In the genomic region with DNA sequence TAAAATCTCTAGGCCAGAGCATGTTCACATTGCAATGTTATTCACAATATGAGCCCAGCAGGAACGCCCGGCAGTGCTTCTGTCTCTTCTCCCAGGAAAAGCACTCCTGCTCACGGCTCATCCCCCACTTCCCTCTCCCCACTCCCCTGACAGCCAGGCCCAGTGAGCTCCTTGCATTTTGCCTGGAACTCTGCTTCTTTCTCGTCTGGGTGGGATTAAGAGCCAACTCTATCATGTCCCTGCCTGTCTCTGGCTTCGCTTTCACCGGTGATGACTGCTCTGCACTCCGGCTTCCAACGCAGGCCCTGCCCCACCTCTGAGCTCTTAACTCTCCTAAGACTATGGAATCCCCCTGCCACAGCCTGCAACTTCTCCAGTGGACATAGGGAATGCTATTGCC, we compare ENCODE assay signal across 20 cellular contexts. TPM values are rescaled to one million over a fixed set of nuclear protein-coding genes. Genes with fewer than 3 reads are reported as not detected.
A peak's percentile ranks its signal among the peaks of the same experiment; 100 is the strongest.
DNase-seq lines count a peak whose midpoint lies in the region; ATAC-seq, FAIRE-seq and TF ChIP-seq lines count a peak whose summit lies in the region.
"Had no signal": no experiment of that assay in that cellular context is flagged by ENCODE, and none has a peak within 500 bp of the region (broad histone marks: within the 10 kb centered on the region; RNA-seq: fewer than 3 reads in every experiment).

No MANE protein-coding gene starts in this region.

- POLR2A ChIA-PET in HepG2 (lab: Yijun Ruan, JAX), result no interaction called here

- intact Hi-C loops in HepG2 (cut with micrococcal nuclease; ENCODE audit: unreplicated experiment), result no loop called here
- intact Hi-C loops in right lobe of liver (cut with DNase I), result no loop called here
- intact Hi-C loops in esophagus squamous epithelium (cut with DNase I), result no loop called here

- H3K27ac Mint-ChIP-seq in neural progenitor cell, result no peak overlapping the region

- no peak for TF ChIP-seq POLR2A in HepG2 (IDR thresholded peaks at IDR 0.05; ENCODE audit: insufficient read depth in 1 of 2, low read depth in 2 of 2, low read length in 2 of 2)
- TF ChIP-seq POLR2A in right lobe of liver (IDR thresholded peaks at IDR 0.05), result no peak
- TF ChIP-seq POLR2A in esophagus squamous epithelium (IDR thresholded peaks at IDR 0.05), result no peak

- peaks cover 13% of the 10 kb centered on the region for H3K4me1 Mint-ChIP-seq in neural progenitor cell

- TF ChIP-seq CTCF in HepG2 (CRISPR knock-in tag; IDR thresholded peaks at IDR 0.05) (no peak), right lobe of liver (IDR thresholded peaks at IDR 0.05) (no peak), esophagus squamous epithelium (IDR thresholded peaks at IDR 0.05) (no peak), neural progenitor cell (IDR thresholded peaks at IDR 0.05) (no peak)

- ATAC-seq in HepG2 (peak; percentile 13; the same call in 2 of the 3 replicates), right lobe of liver (no peak), GM21390 (IDR thresholded peaks at IDR 0.05; ENCODE audit: unreplicated experiment) (no peak), HG02870 (IDR thresholded peaks at IDR 0.05; ENCODE audit: unreplicated experiment) (no peak)
- ATAC-seq: Panc1 had no signal

- peaks cover 20% of the 10 kb centered on the region for H3K4me1 ChIP-seq in HepG2 (ENCODE audit: insufficient read depth, low read length)
- H3K4me1 ChIP-seq in right lobe of liver, result no peaks in the 10 kb centered on the region
- H3K4me1 ChIP-seq in esophagus squamous epithelium, result peaks cover 0 to 52% (median 5%) of the 10 kb centered on the region in 3 donors
- no peaks in the 10 kb centered on the region for H3K4me1 ChIP-seq in neural progenitor cell
- H3K4me1 ChIP-seq: HAP-1 had no signal

- H4K20me1 ChIP-seq in HepG2 (ENCODE audit: insufficient read depth, low read length), result no peaks in the 10 kb centered on the region
- H4K20me1 ChIP-seq in neural progenitor cell (ENCODE audit: low read depth), result no peaks in the 10 kb centered on the region

- no peaks in the 10 kb centered on the region for H3K79me2 ChIP-seq in HepG2 (ENCODE audit: insufficient read depth, low read length)
- H3K79me2 ChIP-seq in neural progenitor cell (ENCODE audit: low read depth), result no peaks in the 10 kb centered on the region

- no peak for DNase-seq in HepG2 (ENCODE audit: low spot score)
- DNase-seq in right lobe of liver, result no peak
- DNase-seq in esophagus squamous epithelium (lab: John Stamatoyannopoulos, UW), result no peak
- DNase-seq in neural progenitor cell (ENCODE audit: low spot score), result no peak
- no peak for DNase-seq in NK-92 treated with Interleukin-12 subunit alpha and Interleukin-12 subunit beta, amount 100 ng/mL, for 24 hours (lab: John Stamatoyannopoulos, UW)
- no peak for DNase-seq in activated CD4-positive, alpha-beta T cell treated with anti-CD3 and anti-CD28 coated beads for 1 hour
- DNase-seq: Calu3; CD4-positive, alpha-beta memory T cell; DMS53; NCI-H1048; NCI-H146; NCI-H2081; NCI-H510A; Right ventricle myocardium superior had no signal

- in situ Hi-C loops in HepG2 (cut with HindIII; ENCODE audit: extremely low pct_ligation_motif_present, low pct_unique_long_range_greater_than_20kb), result no loop called here

- H3K9me3 ChIP-seq in HepG2 (ENCODE audit: low read length), result no peaks in the 10 kb centered on the region
- H3K9me3 ChIP-seq in right lobe of liver, result no peaks in the 10 kb centered on the region
- H3K9me3 ChIP-seq in esophagus squamous epithelium, result no peaks in the 10 kb centered on the region
- H3K9me3 ChIP-seq in neural progenitor cell (ENCODE audit: low read depth), result no peaks in the 10 kb centered on the region
- H3K9me3 ChIP-seq: HAP-1 had no signal

- no peak overlapping the region for H3K4me2 ChIP-seq in HepG2 (ENCODE audit: low read depth, low read length)
- no peak overlapping the region for H3K4me2 ChIP-seq in neural progenitor cell
- H3K4me2 ChIP-seq: KMS-11 had no signal

- no peak for FAIRE-seq in HepG2 (lab: Jason Lieb, UNC)

- TF ChIP-seq EP300 in HepG2 (IDR thresholded peaks at IDR 0.05; ENCODE audit: low read depth in 2 of 2, low read length in 2 of 2) (no peak), HepG2 (CRISPR knock-in tag; IDR thresholded peaks at IDR 0.05; ENCODE audit: borderline replicate concordance) (no peak)

- no peak overlapping the region for H3K4me3 Mint-ChIP-seq in neural progenitor cell
- H3K4me3 Mint-ChIP-seq: CD4-positive, alpha-beta memory T cell had no signal

- H3K4me3 ChIP-seq in HepG2 (replicated peaks in 1 of 3; ENCODE audit: insufficient read depth in 1 of 3, low read depth in 2 of 3, low read length in 3 of 3) (no peak overlapping the region), right lobe of liver (no peak overlapping the region), esophagus squamous epithelium (no peak overlapping the region), neural progenitor cell (no peak overlapping the region)
- H3K4me3 ChIP-seq: HAP-1 had no signal

- H3F3A ChIP-seq in neural progenitor cell (ENCODE audit: low read depth), result no peaks in the 10 kb centered on the region

- H3K27me3 ChIP-seq in HepG2 (ENCODE audit: control insufficient read depth in 1 of 2, insufficient read depth in 2 of 2, low read length in 2 of 2) (no peaks in the 10 kb centered on the region), right lobe of liver (no peaks in the 10 kb centered on the region), esophagus squamous epithelium (peaks cover 0 to 20% (median 0%) of the 10 kb centered on the region in 4 donors), neural progenitor cell (peaks cover 7% of the 10 kb centered on the region)

- H3K9ac ChIP-seq in HepG2 (ENCODE audit: insufficient read depth, low read depth, low read length) (no peak overlapping the region), neural progenitor cell (no peak overlapping the region)
- H3K9ac ChIP-seq: KMS-11 had no signal

- BruUV-seq in HepG2 (replicated peaks; lab: Mats Ljungman, UMichigan), result no TSS peak

- H2AFZ ChIP-seq in HepG2 (ENCODE audit: low read length), result no peak overlapping the region
- H2AFZ ChIP-seq in neural progenitor cell (replicated peaks), result peak overlapping the region; percentile 88

- H3K36me3 Mint-ChIP-seq in neural progenitor cell, result no peaks in the 10 kb centered on the region
- H3K36me3 Mint-ChIP-seq: CD4-positive, alpha-beta memory T cell had no signal

- H3K9me3 Mint-ChIP-seq in neural progenitor cell, result no peaks in the 10 kb centered on the region
- H3K9me3 Mint-ChIP-seq: CD4-positive, alpha-beta memory T cell had no signal

- H3K36me3 ChIP-seq in HepG2 (replicated peaks in 1 of 2; ENCODE audit: control insufficient read depth in 1 of 2, insufficient read depth in 2 of 2, low read length in 2 of 2) (no peaks in the 10 kb centered on the region), right lobe of liver (no peaks in the 10 kb centered on the region), esophagus squamous epithelium (no peaks in the 10 kb centered on the region), neural progenitor cell (no peaks in the 10 kb centered on the region)
- H3K36me3 ChIP-seq: HAP-1 had no signal

- H3K27me3 Mint-ChIP-seq in neural progenitor cell (ENCODE audit: insufficient read depth, low read depth), result peaks cover 16% of the 10 kb centered on the region
- H3K27me3 Mint-ChIP-seq: CD4-positive, alpha-beta memory T cell had no signal

- no peak for TF ChIP-seq RAD21 in HepG2 (CRISPR knock-in tag; IDR thresholded peaks at IDR 0.05)

- WGBS in HepG2 (ENCODE audit: low lambda C conversion rate), result 57% methylated on average over 8 of the region's 8 CpGs
- WGBS in right lobe of liver (ENCODE audit: insufficient coverage, low coverage, low lambda C conversion rate, missing lambda C conversion rate), result 83% methylated on average over 8 of the region's 8 CpGs
- 24 to 45% methylated on average over 7 to 8 of the region's 8 CpGs for WGBS in esophagus squamous epithelium, 2 donors

- CTCF ChIA-PET in HepG2 (lab: Yijun Ruan, JAX; ENCODE audit: low intra/inter-chr PET ratio, low total read pairs), result no interaction called here

- H3K27ac ChIP-seq in HepG2 (ENCODE audit: extremely low read length, insufficient read depth, low read length) (no peak overlapping the region), right lobe of liver (no peak overlapping the region), esophagus squamous epithelium (peak overlapping the region; percentile 25 to 77 (median 48)), neural progenitor cell (no peak overlapping the region)
- H3K27ac ChIP-seq: KMS-11 had no signal

RNA-seq across cellular contexts. Expression of a gene that starts 2.5 kb away (rescaled TPM):
- total RNA-seq in HepG2 (2016; rRNA removed; fragmentation: Illumina TruSeq; extraction: Trizol) (1.5 and 1.9 TPM in 2 replicates), right lobe of liver (10 to 100 TPM in 4 of 6 experiments, 1 to 10 TPM in 2; 8.3 to 16.2 (median 12.1) TPM), esophagus squamous epithelium (10 to 100 TPM in 2 of 4 donors, 1 to 10 TPM in 2; 7.6 to 19.9 (median 13.1) TPM), neural progenitor cell (ENCODE audit: low replicate concordance) (not detected in 2 replicates)
- not detected in 2 replicates for total RNA-seq in HepG2 (2016; cell fraction: cytosol; rRNA removed; fragmentation: Illumina TruSeq; extraction: Trizol; ENCODE audit: low read depth)
- total RNA-seq in HepG2 (2016; cell fraction: insoluble cytoplasmic fraction; rRNA removed; fragmentation: Illumina TruSeq; extraction: Trizol), result 1.4 and 2.0 TPM in 2 replicates
- 0.65 and 0.77 TPM in 2 replicates for total RNA-seq in HepG2 (2016; cell fraction: membrane; rRNA removed; fragmentation: Illumina TruSeq; extraction: Trizol)
- 0.53 and 0.66 TPM in 2 replicates for total RNA-seq in HepG2 (2016; cell fraction: nucleus; rRNA removed; fragmentation: Illumina TruSeq; extraction: Trizol)
- polyA plus RNA-seq in HepG2 (2011; rRNA removed), result 0.26 and 0.51 TPM in 2 replicates
- polyA plus RNA-seq in HepG2 (2011; cell fraction: cytosol; rRNA removed), result 0.12 and 0.54 TPM in 2 replicates
- polyA plus RNA-seq in HepG2 (2011; cell fraction: nucleus; rRNA removed), result 0.12 TPM in 1 of 2 replicates, not detected in the other
- polyA plus RNA-seq in HepG2 (2012), result 0.19 and 0.78 TPM in 2 replicates
- 0.18 and 0.21 TPM in 2 replicates for polyA plus RNA-seq in HepG2 (2016; cell fraction: cytosol; fragmentation: Illumina TruSeq; extraction: Trizol; ENCODE audit: low read depth)
- 2.5 and 2.9 TPM in 2 replicates for polyA plus RNA-seq in HepG2 (2016; cell fraction: insoluble cytoplasmic fraction; fragmentation: Illumina TruSeq; extraction: Trizol; ENCODE audit: low read depth)
- polyA plus RNA-seq in HepG2 (2016; cell fraction: membrane; fragmentation: Illumina TruSeq; extraction: Trizol; ENCODE audit: low read depth), result 0.47 and 0.62 TPM in 2 replicates
- 0.80 and 1.6 TPM in 2 replicates for polyA plus RNA-seq in HepG2 (2016; cell fraction: nucleus; fragmentation: Illumina TruSeq; extraction: Trizol; ENCODE audit: insufficient read depth, low read depth)
- polyA minus RNA-seq in HepG2 (2011; rRNA and poly(A)+ RNA removed; ENCODE audit: low replicate concordance), result 30.6 TPM in 1 of 2 replicates, not detected in the other
- polyA minus RNA-seq in HepG2 (2011; cell fraction: cytosol; rRNA and poly(A)+ RNA removed), result 0.99 TPM in 1 of 2 replicates, not detected in the other
- not detected in 2 replicates for polyA minus RNA-seq in HepG2 (2011; cell fraction: nucleus; rRNA and poly(A)+ RNA removed)
- total RNA-seq: M059J, Right ventricle myocardium superior had no signal

RNA-seq across cellular contexts. Expression of a gene that starts 49.3 kb away (rescaled TPM):
- total RNA-seq in HepG2 (2016; rRNA removed; fragmentation: Illumina TruSeq; extraction: Trizol), result 246 and 389 TPM in 2 replicates
- 59.3 and 60.0 TPM in 2 replicates for total RNA-seq in HepG2 (2016; cell fraction: cytosol; rRNA removed; fragmentation: Illumina TruSeq; extraction: Trizol; ENCODE audit: low read depth)
- 252 and 396 TPM in 2 replicates for total RNA-seq in HepG2 (2016; cell fraction: insoluble cytoplasmic fraction; rRNA removed; fragmentation: Illumina TruSeq; extraction: Trizol)
- total RNA-seq in HepG2 (2016; cell fraction: membrane; rRNA removed; fragmentation: Illumina TruSeq; extraction: Trizol), result 74.9 and 81.0 TPM in 2 replicates
- 59.4 and 61.7 TPM in 2 replicates for total RNA-seq in HepG2 (2016; cell fraction: nucleus; rRNA removed; fragmentation: Illumina TruSeq; extraction: Trizol)
- 40.7 and 49.1 TPM in 2 replicates for polyA plus RNA-seq in HepG2 (2011; rRNA removed)
- polyA plus RNA-seq in HepG2 (2011; cell fraction: cytosol; rRNA removed), result 27.7 and 40.2 TPM in 2 replicates
- polyA plus RNA-seq in HepG2 (2011; cell fraction: nucleus; rRNA removed), result 9.8 and 13.1 TPM in 2 replicates
- 106 and 109 TPM in 2 replicates for polyA plus RNA-seq in HepG2 (2012)
- 54.1 and 56.5 TPM in 2 replicates for polyA plus RNA-seq in HepG2 (2016; cell fraction: cytosol; fragmentation: Illumina TruSeq; extraction: Trizol; ENCODE audit: low read depth)
- polyA plus RNA-seq in HepG2 (2016; cell fraction: insoluble cytoplasmic fraction; fragmentation: Illumina TruSeq; extraction: Trizol; ENCODE audit: low read depth), result 301 and 323 TPM in 2 replicates
- 52.2 and 52.4 TPM in 2 replicates for polyA plus RNA-seq in HepG2 (2016; cell fraction: membrane; fragmentation: Illumina TruSeq; extraction: Trizol; ENCODE audit: low read depth)
- polyA plus RNA-seq in HepG2 (2016; cell fraction: nucleus; fragmentation: Illumina TruSeq; extraction: Trizol; ENCODE audit: insufficient read depth, low read depth), result 79.2 and 81.5 TPM in 2 replicates
- polyA minus RNA-seq in HepG2 (2011; rRNA and poly(A)+ RNA removed; ENCODE audit: low replicate concordance), result 11.1 and 67.7 TPM in 2 replicates
- polyA minus RNA-seq in HepG2 (2011; cell fraction: cytosol; rRNA and poly(A)+ RNA removed), result 39.7 and 43.5 TPM in 2 replicates
- polyA minus RNA-seq in HepG2 (2011; cell fraction: nucleus; rRNA and poly(A)+ RNA removed), result 23.6 and 30.6 TPM in 2 replicates
- total RNA-seq in right lobe of liver, result 10 to 100 TPM; 32.8 to 57.8 (median 50.4) TPM
- total RNA-seq in esophagus squamous epithelium, result 100 to 1,000 TPM in 3 of 4 donors, 10 to 100 TPM in 1; 55.8 to 153 (median 138) TPM
- 118 and 193 TPM in 2 replicates for total RNA-seq in neural progenitor cell (ENCODE audit: low replicate concordance)

RNA-seq across cellular contexts. Expression of a gene that starts 49.9 kb away (rescaled TPM):
- total RNA-seq in HepG2 (2016; rRNA removed; fragmentation: Illumina TruSeq; extraction: Trizol) (53.9 and 70.9 TPM in 2 replicates), right lobe of liver (10 to 100 TPM; 20.4 to 37.4 (median 27.9) TPM), esophagus squamous epithelium (100 to 1,000 TPM; 110 to 142 (median 129) TPM), neural progenitor cell (ENCODE audit: low replicate concordance) (79.9 and 89.4 TPM in 2 replicates)
- total RNA-seq in HepG2 (2016; cell fraction: cytosol; rRNA removed; fragmentation: Illumina TruSeq; extraction: Trizol; ENCODE audit: low read depth), result 14.1 and 14.4 TPM in 2 replicates
- total RNA-seq in HepG2 (2016; cell fraction: insoluble cytoplasmic fraction; rRNA removed; fragmentation: Illumina TruSeq; extraction: Trizol), result 56.3 and 81.7 TPM in 2 replicates
- total RNA-seq in HepG2 (2016; cell fraction: membrane; rRNA removed; fragmentation: Illumina TruSeq; extraction: Trizol), result 24.1 and 24.3 TPM in 2 replicates
- 38.4 and 39.1 TPM in 2 replicates for total RNA-seq in HepG2 (2016; cell fraction: nucleus; rRNA removed; fragmentation: Illumina TruSeq; extraction: Trizol)
- polyA plus RNA-seq in HepG2 (2011; rRNA removed), result 13.8 and 16.8 TPM in 2 replicates
- 8.5 and 12.6 TPM in 2 replicates for polyA plus RNA-seq in HepG2 (2011; cell fraction: cytosol; rRNA removed)
- 2.8 and 5.5 TPM in 2 replicates for polyA plus RNA-seq in HepG2 (2011; cell fraction: nucleus; rRNA removed)
- polyA plus RNA-seq in HepG2 (2012), result 11.4 and 15.8 TPM in 2 replicates
- polyA plus RNA-seq in HepG2 (2016; cell fraction: cytosol; fragmentation: Illumina TruSeq; extraction: Trizol; ENCODE audit: low read depth), result 8.2 and 12.5 TPM in 2 replicates
- polyA plus RNA-seq in HepG2 (2016; cell fraction: insoluble cytoplasmic fraction; fragmentation: Illumina TruSeq; extraction: Trizol; ENCODE audit: low read depth), result 59.2 and 77.2 TPM in 2 replicates
- 14.9 and 19.0 TPM in 2 replicates for polyA plus RNA-seq in HepG2 (2016; cell fraction: membrane; fragmentation: Illumina TruSeq; extraction: Trizol; ENCODE audit: low read depth)
- polyA plus RNA-seq in HepG2 (2016; cell fraction: nucleus; fragmentation: Illumina TruSeq; extraction: Trizol; ENCODE audit: insufficient read depth, low read depth), result 26.0 and 30.8 TPM in 2 replicates
- polyA minus RNA-seq in HepG2 (2011; rRNA and poly(A)+ RNA removed; ENCODE audit: low replicate concordance), result 12.2 and 45.3 TPM in 2 replicates
- polyA minus RNA-seq in HepG2 (2011; cell fraction: cytosol; rRNA and poly(A)+ RNA removed), result 14.9 and 15.7 TPM in 2 replicates
- 31.9 and 39.3 TPM in 2 replicates for polyA minus RNA-seq in HepG2 (2011; cell fraction: nucleus; rRNA and poly(A)+ RNA removed)

Comparison
In these comparisons a context has a peak if more than half of its experiments do, and no peak if none do; other contexts are left out.
1. H3K27ac ChIP-seq: peak in esophagus squamous epithelium (4 of 4); none in HepG2 (single experiment), right lobe of liver (0 of 3) and neural progenitor cell (single experiment).